In the genomic region with DNA sequence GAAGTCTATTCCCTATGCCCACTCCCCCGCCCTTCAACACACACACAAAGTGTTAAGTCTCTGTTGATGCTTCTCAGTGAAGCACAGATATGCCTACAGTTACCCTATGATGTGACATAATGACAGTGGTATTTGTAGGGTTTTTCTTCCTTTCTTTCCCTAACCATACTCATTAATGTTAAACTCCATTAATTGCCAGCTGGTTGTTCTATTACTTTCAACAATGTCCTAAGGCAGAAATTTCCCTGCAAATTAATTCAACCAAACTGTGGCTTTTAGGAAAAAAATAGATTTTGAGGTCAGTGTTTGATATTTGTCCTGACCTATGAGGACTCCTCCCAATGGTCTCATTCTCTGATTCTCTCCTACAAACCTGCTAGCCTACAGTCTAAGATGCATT, we compare ENCODE assay signal across 37 cellular contexts. TPM values are rescaled to one million over a fixed set of nuclear protein-coding genes. Genes with fewer than 3 reads are reported as not detected.
"Had no signal": no experiment of that assay in that cellular context is flagged by ENCODE, and none has a peak within 500 bp of the region (broad histone marks: within the 10 kb centered on the region; RNA-seq: fewer than 3 reads in every experiment).

No MANE protein-coding gene starts in this region.

- DNase-seq: activated B cell treated with CpG ODN at 0.5 μM for 24 hours; activated CD4-positive, alpha-beta memory T cell treated with anti-CD3 and anti-CD28 coated beads for 36 hours; activated CD4-positive, alpha-beta T cell treated with anti-CD3 and anti-CD28 coated beads for 48 hours; activated CD4-positive, alpha-beta T cell treated with anti-CD3 and anti-CD28 coated beads, Interleukin-2, amount 50 U/mL, for 1 hour; activated CD8-positive, alpha-beta memory T cell treated with anti-CD3 and anti-CD28 coated beads, Interleukin-2, amount 10 ng/mL, durations not matched to agents 7 days and 5 days; activated CD8-positive, alpha-beta memory T cell treated with anti-CD3 and anti-CD28 coated beads, Interleukin-2, amount 50 U/mL, for 48 hours; activated CD8-positive, alpha-beta T cell treated with anti-CD3 and anti-CD28 coated beads, Interleukin-2, amount 10 ng/mL, durations not matched to agents 7 days and 5 days; activated gamma-delta T cell; activated naive CD4-positive, alpha-beta T cell; activated naive CD4-positive, alpha-beta T cell treated with anti-CD3 and anti-CD28 coated beads, Interleukin-2, amount 10 ng/mL, durations not matched to agents 7 days and 5 days; activated naive CD8-positive, alpha-beta T cell treated with anti-CD3 and anti-CD28 coated beads, Interleukin-2, amount 10 ng/mL, durations not matched to agents 7 days and 5 days; activated T-cell treated with anti-CD3 and anti-CD28 coated beads for 4 hours; activated T-cell treated with anti-CD3 and anti-CD28 coated beads, Interleukin-2, amount 50 U/mL, for 24 hours; activated T-cell treated with anti-CD3 and anti-CD28 coated beads, Interleukin-2, amount 50 U/mL, for 72 hours; brain microvascular endothelial cell; dorsolateral prefrontal cortex; effector memory CD4-positive, alpha-beta T cell; esophagus squamous epithelium; foreskin melanocyte; T-helper 1 cell; T-helper 17 cell; T1000; WERI-Rb-1 had no signal

- H3K36me3 Mint-ChIP-seq: activated CD4-positive, alpha-beta memory T cell treated with anti-CD3 and anti-CD28 coated beads for 36 hours; activated CD8-positive, alpha-beta memory T cell treated with anti-CD3 and anti-CD28 coated beads, Interleukin-2, amount 10 ng/mL, durations not matched to agents 7 days and 5 days; activated naive CD4-positive, alpha-beta T cell treated with anti-CD3 and anti-CD28 coated beads, Interleukin-2, amount 10 ng/mL, durations not matched to agents 7 days and 5 days; activated naive CD4-positive, alpha-beta T cell treated with anti-CD3 and anti-CD28 coated beads, Interleukin-2, amount 50 U/mL, for 72 hours; activated naive CD8-positive, alpha-beta T cell treated with anti-CD3 and anti-CD28 coated beads, Interleukin-2, amount 10 ng/mL, durations not matched to agents 7 days and 5 days had no signal

- H3K9me3 ChIP-seq: ascending aorta, esophagus squamous epithelium, gastroesophageal sphincter had no signal

- H3K9me3 Mint-ChIP-seq: activated B cell treated with CpG ODN at 0.5 μM for 24 hours; activated CD4-positive, alpha-beta memory T cell treated with anti-CD3 and anti-CD28 coated beads for 36 hours; activated naive CD4-positive, alpha-beta T cell treated with anti-CD3 and anti-CD28 coated beads, Interleukin-2, amount 10 ng/mL, durations not matched to agents 7 days and 5 days; activated naive CD4-positive, alpha-beta T cell treated with anti-CD3 and anti-CD28 coated beads, Interleukin-2, amount 50 U/mL, for 72 hours; activated naive CD8-positive, alpha-beta T cell treated with anti-CD3 and anti-CD28 coated beads, Interleukin-2, amount 10 ng/mL, durations not matched to agents 7 days and 5 days; activated T-cell treated with anti-CD3 and anti-CD28 coated beads, Interleukin-2, amount 50 U/mL, for 24 hours; activated T-cell treated with anti-CD3 and anti-CD28 coated beads, Interleukin-2, amount 50 U/mL, for 72 hours; central memory CD8-positive, alpha-beta T cell; dendritic cell treated with granulocyte-macrophage colony-stimulating factor and Interleukin-4, amounts not matched to agents 40 ng/mL and 50 ng/mL, for 4 days; T-helper 2 cell treated with Interferon-gamma antibody and Interleukin-4, amounts not matched to agents 5 μg/mL and 100 μg/mL, for 36 hours had no signal

- H3K4me3 ChIP-seq: ascending aorta, coronary artery, dorsolateral prefrontal cortex, esophagus squamous epithelium, gastroesophageal sphincter had no signal

- H3K27me3 ChIP-seq: ascending aorta, brain microvascular endothelial cell, dorsolateral prefrontal cortex, esophagus squamous epithelium, gastroesophageal sphincter had no signal

- H3K27me3 Mint-ChIP-seq: activated B cell treated with CpG ODN at 0.5 μM for 24 hours; central memory CD8-positive, alpha-beta T cell had no signal

- H3K27ac Mint-ChIP-seq: activated B cell treated with CpG ODN at 0.5 μM for 24 hours; activated CD4-positive, alpha-beta memory T cell treated with anti-CD3 and anti-CD28 coated beads for 36 hours; activated CD8-positive, alpha-beta memory T cell treated with anti-CD3 and anti-CD28 coated beads, Interleukin-2, amount 10 ng/mL, durations not matched to agents 7 days and 5 days; activated CD8-positive, alpha-beta T cell treated with anti-CD3 and anti-CD28 coated beads, Interleukin-2, amount 10 ng/mL, durations not matched to agents 7 days and 5 days; activated naive CD4-positive, alpha-beta T cell treated with anti-CD3 and anti-CD28 coated beads, Interleukin-2, amount 10 ng/mL, durations not matched to agents 7 days and 5 days; activated naive CD4-positive, alpha-beta T cell treated with anti-CD3 and anti-CD28 coated beads, Interleukin-2, amount 50 U/mL, for 72 hours; activated naive CD8-positive, alpha-beta T cell treated with anti-CD3 and anti-CD28 coated beads, Interleukin-2, amount 10 ng/mL, durations not matched to agents 7 days and 5 days; activated T-cell treated with anti-CD3 and anti-CD28 coated beads, Interleukin-2, amount 50 U/mL, for 24 hours; activated T-cell treated with anti-CD3 and anti-CD28 coated beads, Interleukin-2, amount 50 U/mL, for 72 hours; dendritic cell treated with granulocyte-macrophage colony-stimulating factor and Interleukin-4, amounts not matched to agents 40 ng/mL and 50 ng/mL, for 4 days; T-helper 17 cell; T-helper 2 cell treated with Interferon-gamma antibody and Interleukin-4, amounts not matched to agents 5 μg/mL and 100 μg/mL, for 36 hours had no signal

- H3K36me3 ChIP-seq: ascending aorta, brain microvascular endothelial cell, esophagus squamous epithelium, gastroesophageal sphincter, WERI-Rb-1 had no signal

- H3K4me1 ChIP-seq: ascending aorta, esophagus squamous epithelium, gastroesophageal sphincter had no signal

- H3K27ac ChIP-seq: ascending aorta, brain microvascular endothelial cell, coronary artery, dorsolateral prefrontal cortex, esophagus squamous epithelium, gastroesophageal sphincter, WERI-Rb-1 had no signal

- H3K4me1 Mint-ChIP-seq: activated CD8-positive, alpha-beta memory T cell treated with anti-CD3 and anti-CD28 coated beads, Interleukin-2, amount 10 ng/mL, durations not matched to agents 7 days and 5 days; activated naive CD4-positive, alpha-beta T cell treated with anti-CD3 and anti-CD28 coated beads, Interleukin-2, amount 10 ng/mL, durations not matched to agents 7 days and 5 days; activated naive CD8-positive, alpha-beta T cell treated with anti-CD3 and anti-CD28 coated beads, Interleukin-2, amount 10 ng/mL, durations not matched to agents 7 days and 5 days; central memory CD8-positive, alpha-beta T cell; T-helper 17 cell had no signal

- H3K4me3 Mint-ChIP-seq: activated B cell treated with CpG ODN at 0.5 μM for 24 hours; activated CD4-positive, alpha-beta memory T cell treated with anti-CD3 and anti-CD28 coated beads for 36 hours; activated CD8-positive, alpha-beta memory T cell treated with anti-CD3 and anti-CD28 coated beads, Interleukin-2, amount 10 ng/mL, durations not matched to agents 7 days and 5 days; activated CD8-positive, alpha-beta T cell treated with anti-CD3 and anti-CD28 coated beads, Interleukin-2, amount 10 ng/mL, durations not matched to agents 7 days and 5 days; activated naive CD4-positive, alpha-beta T cell treated with anti-CD3 and anti-CD28 coated beads, Interleukin-2, amount 10 ng/mL, durations not matched to agents 7 days and 5 days; activated naive CD8-positive, alpha-beta T cell treated with anti-CD3 and anti-CD28 coated beads, Interleukin-2, amount 10 ng/mL, durations not matched to agents 7 days and 5 days; activated T-cell treated with anti-CD3 and anti-CD28 coated beads, Interleukin-2, amount 50 U/mL, for 24 hours; activated T-cell treated with anti-CD3 and anti-CD28 coated beads, Interleukin-2, amount 50 U/mL, for 72 hours; central memory CD8-positive, alpha-beta T cell; dendritic cell treated with granulocyte-macrophage colony-stimulating factor and Interleukin-4, amounts not matched to agents 40 ng/mL and 50 ng/mL, for 4 days; endodermal cell; T-helper 17 cell; T-helper 2 cell treated with Interferon-gamma antibody and Interleukin-4, amounts not matched to agents 5 μg/mL and 100 μg/mL, for 36 hours had no signal

RNA-seq across cellular contexts. Expression of gene SLCO6A1, which starts 38.2 kb away (rescaled TPM):
- total RNA-seq: activated B cell treated with CpG ODN at 0.5 μM for 24 hours; activated CD4-positive, alpha-beta memory T cell treated with anti-CD3 and anti-CD28 coated beads for 36 hours; activated CD8-positive, alpha-beta memory T cell treated with anti-CD3 and anti-CD28 coated beads for 36 hours; activated CD8-positive, alpha-beta memory T cell treated with anti-CD3 and anti-CD28 coated beads, Interleukin-2, amount 10 ng/mL, durations not matched to agents 7 days and 5 days; activated CD8-positive, alpha-beta T cell treated with anti-CD3 and anti-CD28 coated beads, Interleukin-2, amount 10 ng/mL, durations not matched to agents 7 days and 5 days; activated naive CD4-positive, alpha-beta T cell treated with anti-CD3 and anti-CD28 coated beads, Interleukin-2, amount 50 U/mL, for 72 hours; activated naive CD8-positive, alpha-beta T cell treated with anti-CD3 and anti-CD28 coated beads, Interleukin-2, amount 10 ng/mL, durations not matched to agents 7 days and 5 days; activated T-cell treated with anti-CD3 and anti-CD28 coated beads, Interleukin-2, amount 50 U/mL, for 72 hours; ascending aorta; bronchial epithelial cell; cardiac septum; cerebellum; dorsolateral prefrontal cortex; esophagus squamous epithelium; fibroblast of lung; gastroesophageal sphincter; glomerular endothelial cell; T-helper 17 cell had no signal
- polyA plus RNA-seq: fibroblast of lung had no signal
